In genomic region chr3:150097588-150097890, GRCh38 we compare ENCODE assay signal across 10 cellular contexts.
DNase-seq lines count a peak whose midpoint lies in the region; ATAC-seq and TF ChIP-seq lines count a peak whose summit lies in the region.
"Had no signal": no experiment of that assay in that cellular context is flagged by ENCODE, and none has a peak within 500 bp of the region (broad histone marks: within the 10 kb centered on the region; RNA-seq: fewer than 3 reads in every experiment).

No MANE protein-coding gene starts in this region.

- H3K27me3 Mint-ChIP-seq in H9 (ENCODE audit: low read depth) = 0 out of 2 replicates have a peak, but pooled peaks cover 2% of the 10 kb centered on the region

- DNase-seq in Daoy (ENCODE audit: low read depth) (peak; percentile 67), H9 (no peak), RKO (ENCODE audit: low spot score) (peak; percentile 18), glomerular visceral epithelial cell (ENCODE audit: extremely low spot score) (peak; percentile 28), NOMO-1 treated with DMSO at 0.1 percent for 48 hours (lab: John Stamatoyannopoulos, UW; ENCODE audit: unreplicated experiment) (no peak), Right ventricle myocardium superior (no peak), GF-D8 (lab: John Stamatoyannopoulos, UW) (no peak), sciatic nerve (ENCODE audit: low spot score) (no peak)
- DNase-seq: activated naive CD8-positive, alpha-beta T cell treated with anti-CD3 and anti-CD28 coated beads, Interleukin-2, amount 10 ng/mL, durations not matched to agents 7 days and 5 days had no signal

- WGBS in H9 (ENCODE audit: extremely low coverage, insufficient read length, low lambda C conversion rate) = no CpG with 5 or more reads among the region's 4 CpGs

- no peak overlapping the region for H2BK20ac ChIP-seq in H9 (ENCODE audit: low read depth, low read length, poor library complexity, severe bottlenecking)

- H4K8ac ChIP-seq in H9 (replicated peaks; ENCODE audit: insufficient read length, low read depth, low read length) = no peak overlapping the region

- no peak overlapping the region for H2BK15ac ChIP-seq in H9 (ENCODE audit: low read depth, low read length)

- H3K4me1 Mint-ChIP-seq in H9 = peaks cover 35 to 40% of the 10 kb centered on the region in 2 experiments
- H3K4me1 Mint-ChIP-seq: activated naive CD8-positive, alpha-beta T cell treated with anti-CD3 and anti-CD28 coated beads, Interleukin-2, amount 10 ng/mL, durations not matched to agents 7 days and 5 days had no signal

- no peak for ATAC-seq in Right ventricle myocardium superior (ENCODE audit: poor library complexity)
- no peak for ATAC-seq in sciatic nerve

- H3K4me2 ChIP-seq in H9 (ENCODE audit: insufficient read depth, insufficient read length, low read length) = no peak overlapping the region

- H4K91ac ChIP-seq in H9 (ENCODE audit: insufficient read length, low read depth, low read length) = no peak overlapping the region

- no peak overlapping the region for H3K18ac ChIP-seq in H9 (ENCODE audit: insufficient read length, low read depth, low read length)

- no peaks in the 10 kb centered on the region for H4K20me1 ChIP-seq in H9 (ENCODE audit: control insufficient read depth, insufficient read depth, insufficient read length)

- intact Hi-C loops in Right ventricle myocardium superior (cut with DNase I) = no loop called here
- intact Hi-C loops in sciatic nerve (cut with DNase I) = no loop called here

- H3K9me3 Mint-ChIP-seq in H9 = peaks cover 12 to 13% of the 10 kb centered on the region in 2 experiments

- H3K4me3 Mint-ChIP-seq in H9 = no peak overlapping the region
- H3K4me3 Mint-ChIP-seq: activated naive CD8-positive, alpha-beta T cell treated with anti-CD3 and anti-CD28 coated beads, Interleukin-2, amount 10 ng/mL, durations not matched to agents 7 days and 5 days had no signal

- no peak for TF ChIP-seq CTCF in H9 (conservative IDR thresholded peaks at IDR 0.05)

- H3K27ac Mint-ChIP-seq in H9 = peak overlapping the region; percentile 81 to 96 (median 94); a peak in 5 of 7 replicates
- H3K27ac Mint-ChIP-seq: activated naive CD8-positive, alpha-beta T cell treated with anti-CD3 and anti-CD28 coated beads, Interleukin-2, amount 10 ng/mL, durations not matched to agents 7 days and 5 days had no signal

- H3K56ac ChIP-seq in H9 (ENCODE audit: insufficient read length, low read depth, low read length) = no peak overlapping the region

- no peaks in the 10 kb centered on the region for H3K27me3 ChIP-seq in H9 (ENCODE audit: insufficient read depth, low read length)
- H3K27me3 ChIP-seq: MG63 had no signal

- no peak overlapping the region for H3K23ac ChIP-seq in H9 (ENCODE audit: insufficient read length, low read depth, low read length)

- H3K79me2 ChIP-seq in H9 (ENCODE audit: insufficient read depth, low read length) = no peaks in the 10 kb centered on the region

- no peak overlapping the region for H2AFZ ChIP-seq in H9 (ENCODE audit: low read length)

- H3K79me1 ChIP-seq in H9 (ENCODE audit: insufficient read depth, low read depth, low read length, poor library complexity, severe bottlenecking) = no peaks in the 10 kb centered on the region

- no peak overlapping the region for H4K5ac ChIP-seq in H9 (ENCODE audit: insufficient read length, low read depth, low read length)

- H2BK12ac ChIP-seq in H9 (ENCODE audit: insufficient read length, low read depth, low read length) = no peak overlapping the region

- H2AK5ac ChIP-seq in H9 (ENCODE audit: insufficient read length, low read length) = no peak overlapping the region

- no peak overlapping the region for H3K9ac ChIP-seq in H9 (ENCODE audit: extremely low read depth, insufficient read length, low read length)

- no peak overlapping the region for H2BK120ac ChIP-seq in H9 (ENCODE audit: low read depth, low read length, poor library complexity, severe bottlenecking)

- peaks cover 9% of the 10 kb centered on the region; the same call in 1 of the 2 replicates for H3K4me1 ChIP-seq in H9 (ENCODE audit: insufficient read depth, low read length)

- H3K36me3 Mint-ChIP-seq in H9 (ENCODE audit: insufficient read depth in 1 of 3, low read depth in 3 of 3) = peaks cover 7 to 10% (median 9%) of the 10 kb centered on the region in 3 experiments; a peak in 5 of 7 replicates
- H3K36me3 Mint-ChIP-seq: activated naive CD8-positive, alpha-beta T cell treated with anti-CD3 and anti-CD28 coated beads, Interleukin-2, amount 10 ng/mL, durations not matched to agents 7 days and 5 days had no signal

- H2BK5ac ChIP-seq in H9 (ENCODE audit: insufficient read length, low read length) = no peak overlapping the region

- H3K27ac ChIP-seq in H9 (ENCODE audit: insufficient read length, low read depth, low read length) = no peak overlapping the region

- no peaks in the 10 kb centered on the region for H3K9me3 ChIP-seq in H9 (ENCODE audit: control insufficient read depth, low read depth, low read length)

- H3K14ac ChIP-seq in H9 (ENCODE audit: insufficient read depth, low read length) = no peak overlapping the region

- no peak overlapping the region for H3T11ph ChIP-seq in H9 (ENCODE audit: low read length)

- no peaks in the 10 kb centered on the region for H3K23me2 ChIP-seq in H9 (ENCODE audit: insufficient read length, low read depth, low read length, poor library complexity, severe bottlenecking)

- H3K4ac ChIP-seq in H9 (ENCODE audit: low read depth, low read length) = no peak overlapping the region

Comparison
In these comparisons a context has a peak if more than half of its experiments do, and no peak if none do; other contexts are left out.
1. DNase-seq: peak in Daoy (single experiment), RKO (single experiment) and glomerular visceral epithelial cell (single experiment); none in H9 (single experiment), NOMO-1 treated with DMSO at 0.1 percent for 48 hours (single experiment), Right ventricle myocardium superior (single experiment), GF-D8 (single experiment) and sciatic nerve (single experiment).